Comparison of ENCODE assay signal across 1 cellular context in the genomic region with DNA sequence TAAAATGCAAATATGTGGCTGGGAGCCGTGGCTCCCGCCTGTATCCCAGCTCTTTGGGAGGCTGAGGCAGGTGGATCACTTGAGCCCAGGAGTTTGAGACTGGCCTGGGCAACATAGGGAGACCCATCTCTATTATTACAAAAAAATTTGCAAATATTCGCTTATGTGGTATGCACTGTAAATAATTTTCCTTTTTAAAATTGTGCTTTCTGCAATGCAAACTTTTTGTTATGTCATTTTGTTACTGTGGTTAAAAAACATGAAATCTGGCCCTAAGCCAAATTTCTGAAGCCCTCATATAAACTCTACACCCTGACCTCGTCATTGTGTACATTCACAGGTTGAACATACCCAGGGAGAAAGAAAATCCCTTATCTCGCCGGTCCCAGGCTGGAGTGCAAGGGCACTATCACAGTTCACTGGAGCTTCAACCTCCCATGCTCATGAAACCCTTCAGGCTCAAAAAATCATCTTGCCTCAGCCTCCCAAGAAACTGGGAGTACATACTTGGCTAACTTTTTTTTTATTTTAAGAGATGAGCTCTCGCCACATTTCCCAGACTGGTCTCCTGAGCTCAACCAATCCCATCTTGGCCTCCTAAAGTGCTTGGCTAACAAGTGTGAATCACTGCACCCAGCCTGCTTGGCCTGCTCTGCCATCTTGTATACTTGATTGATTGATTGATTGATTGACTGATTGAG.
TF ChIP-seq lines count a peak whose summit lies in the region.

No MANE protein-coding gene starts in this region.

TF ChIP-seq in HepG2, 621 proteins besides CTCF, POLR2A, EP300 and RAD21 (continued from another document and continues in another):
- TF ChIP-seq BRF2 (CRISPR knock-in tag; IDR thresholded peaks at IDR 0.05) (0 out of 2 replicates have a peak, but pooled peaks have one; percentile 25), ZFP82 (CRISPR knock-in tag; IDR thresholded peaks at IDR 0.05; ENCODE audit: borderline replicate concordance) (no peak), ZNF451 (CRISPR knock-in tag; IDR thresholded peaks at IDR 0.05) (no peak), ZNF292 (CRISPR knock-in tag; IDR thresholded peaks at IDR 0.05; ENCODE audit: borderline replicate concordance, low read depth) (peak; percentile 63; the same call in 1 of the 2 replicates), BRCA1 (CRISPR knock-in tag; IDR thresholded peaks at IDR 0.05) (no peak; the same call in 1 of the 2 replicates), ZSCAN31 (CRISPR knock-in tag; IDR thresholded peaks at IDR 0.05; ENCODE audit: low read depth) (no peak), ZNF549 (CRISPR knock-in tag; IDR thresholded peaks at IDR 0.05) (no peak), HNRNPL (IDR thresholded peaks at IDR 0.05; ENCODE audit: low read depth, low read length) (no peak), HOXD1 (CRISPR knock-in tag; IDR thresholded peaks at IDR 0.05) (no peak), ZNF607 (CRISPR knock-in tag; IDR thresholded peaks at IDR 0.05; ENCODE audit: borderline replicate concordance) (peak; percentile 74; the same call in 1 of the 2 replicates), ZNF431 (CRISPR knock-in tag; IDR thresholded peaks at IDR 0.05; ENCODE audit: borderline replicate concordance, low read depth) (no peak), ZNF557 (CRISPR knock-in tag; IDR thresholded peaks at IDR 0.05) (no peak), KMT2A (CRISPR knock-in tag; IDR thresholded peaks at IDR 0.05) (peak; percentile 73), RFX1 (IDR thresholded peaks at IDR 0.05) (no peak), FOXA3 (CRISPR knock-in tag; IDR thresholded peaks at IDR 0.05) (peak; percentile 92), GPBP1L1 (CRISPR knock-in tag; IDR thresholded peaks at IDR 0.05) (no peak), ZNF790 (CRISPR knock-in tag; IDR thresholded peaks at IDR 0.05; ENCODE audit: borderline replicate concordance) (no peak), YEATS4 (CRISPR knock-in tag; IDR thresholded peaks at IDR 0.05; ENCODE audit: borderline replicate concordance) (peak; percentile 38; the same call in 1 of the 2 replicates), MBD4 (IDR thresholded peaks at IDR 0.05; ENCODE audit: borderline replicate concordance, low read length) (peak; percentile 76; the same call in 1 of the 2 replicates), XBP1 (CRISPR knock-in tag; IDR thresholded peaks at IDR 0.05) (no peak), ZSCAN20 (CRISPR knock-in tag; IDR thresholded peaks at IDR 0.05; ENCODE audit: borderline replicate concordance) (no peak), ZNF383 (CRISPR knock-in tag; IDR thresholded peaks at IDR 0.05; ENCODE audit: borderline replicate concordance) (no peak), PRDM4 (CRISPR knock-in tag; IDR thresholded peaks at IDR 0.05; ENCODE audit: borderline replicate concordance) (no peak), ASH2L (IDR thresholded peaks at IDR 0.05; ENCODE audit: insufficient read length, low read depth, low read length) (peak; percentile 56), CBX2 (IDR thresholded peaks at IDR 0.05; ENCODE audit: low read depth, low read length) (no peak), CBX2 (CRISPR knock-in tag; IDR thresholded peaks at IDR 0.05; ENCODE audit: low read depth) (no peak), ZNF546 (CRISPR knock-in tag; conservative IDR thresholded peaks at IDR 0.05) (no peak), SNRNP70 (IDR thresholded peaks at IDR 0.05; ENCODE audit: low read depth, low read length) (no peak), ZNF766 (CRISPR knock-in tag; IDR thresholded peaks at IDR 0.05; ENCODE audit: borderline replicate concordance) (peak; percentile 77; the same call in 1 of the 2 replicates), SATB2 (CRISPR knock-in tag; IDR thresholded peaks at IDR 0.05) (no peak), ZNF639 (CRISPR knock-in tag; conservative IDR thresholded peaks at IDR 0.05) (no peak), ZNF468 (CRISPR knock-in tag; IDR thresholded peaks at IDR 0.05) (no peak), TEAD3 (CRISPR knock-in tag; optimal IDR thresholded peaks at IDR 0.05; ENCODE audit: borderline replicate concordance) (peak; percentile 94), KLF16 (CRISPR knock-in tag; IDR thresholded peaks at IDR 0.05) (0 out of 4 replicates have a peak, but pooled peaks of 1 of the 2 experiments have one; percentile 25), NFE2L1 (CRISPR knock-in tag; IDR thresholded peaks at IDR 0.05; ENCODE audit: borderline replicate concordance) (no peak), MED8 (CRISPR knock-in tag; IDR thresholded peaks at IDR 0.05; ENCODE audit: insufficient replicate concordance) (peak; percentile 37), RXRB (CRISPR knock-in tag; IDR thresholded peaks at IDR 0.05; ENCODE audit: borderline replicate concordance) (peak; percentile 96), ZNF552 (CRISPR knock-in tag; IDR thresholded peaks at IDR 0.05; ENCODE audit: borderline replicate concordance) (peak; percentile 54; the same call in 1 of the 2 replicates), TCF7L2 (IDR thresholded peaks at IDR 0.05; ENCODE audit: low read depth, low read length) (no peak), FOXA1 (IDR thresholded peaks at IDR 0.05) (no peak), FOXA1 (CRISPR knock-in tag; IDR thresholded peaks at IDR 0.05) (peak; percentile 83), ARNT2 (CRISPR knock-in tag; IDR thresholded peaks at IDR 0.05; ENCODE audit: low read depth) (0 out of 2 replicates have a peak, but pooled peaks have one; percentile 22), ZNF230 (CRISPR knock-in tag; IDR thresholded peaks at IDR 0.05) (peak; percentile 37; the same call in 1 of the 2 replicates), MED1 (CRISPR knock-in tag; IDR thresholded peaks at IDR 0.05) (peak; percentile 77), ZNF296 (CRISPR knock-in tag; conservative IDR thresholded peaks at IDR 0.05) (no peak), HNF4G (IDR thresholded peaks at IDR 0.05; ENCODE audit: borderline replicate concordance, low read depth, low read length) (peak; percentile 47; the same call in 1 of the 2 replicates), HNF4G (CRISPR knock-in tag; IDR thresholded peaks at IDR 0.05; ENCODE audit: borderline replicate concordance, low read depth) (no peak), HDAC2 (CRISPR knock-in tag; IDR thresholded peaks at IDR 0.05) (peak; percentile 89)
- TF ChIP-seq, protein P1, sequence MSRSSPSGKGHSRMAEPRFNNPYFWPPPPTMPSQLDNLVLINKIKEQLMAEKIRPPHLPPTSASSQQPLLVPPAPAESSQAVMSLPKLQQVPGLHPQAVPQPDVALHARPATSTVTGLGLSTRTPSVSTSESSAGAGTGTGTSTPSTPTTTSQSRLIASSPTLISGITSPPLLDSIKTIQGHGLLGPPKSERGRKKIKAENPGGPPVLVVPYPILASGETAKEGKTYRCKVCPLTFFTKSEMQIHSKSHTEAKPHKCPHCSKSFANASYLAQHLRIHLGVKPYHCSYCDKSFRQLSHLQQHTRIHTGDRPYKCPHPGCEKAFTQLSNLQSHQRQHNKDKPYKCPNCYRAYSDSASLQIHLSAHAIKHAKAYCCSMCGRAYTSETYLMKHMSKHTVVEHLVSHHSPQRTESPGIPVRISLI (CRISPR knock-in tag; IDR thresholded peaks at IDR 0.05; ENCODE audit: borderline replicate concordance) = peak; percentile 72; the same call in 1 of the 2 replicates
- TF ChIP-seq, protein P2, sequence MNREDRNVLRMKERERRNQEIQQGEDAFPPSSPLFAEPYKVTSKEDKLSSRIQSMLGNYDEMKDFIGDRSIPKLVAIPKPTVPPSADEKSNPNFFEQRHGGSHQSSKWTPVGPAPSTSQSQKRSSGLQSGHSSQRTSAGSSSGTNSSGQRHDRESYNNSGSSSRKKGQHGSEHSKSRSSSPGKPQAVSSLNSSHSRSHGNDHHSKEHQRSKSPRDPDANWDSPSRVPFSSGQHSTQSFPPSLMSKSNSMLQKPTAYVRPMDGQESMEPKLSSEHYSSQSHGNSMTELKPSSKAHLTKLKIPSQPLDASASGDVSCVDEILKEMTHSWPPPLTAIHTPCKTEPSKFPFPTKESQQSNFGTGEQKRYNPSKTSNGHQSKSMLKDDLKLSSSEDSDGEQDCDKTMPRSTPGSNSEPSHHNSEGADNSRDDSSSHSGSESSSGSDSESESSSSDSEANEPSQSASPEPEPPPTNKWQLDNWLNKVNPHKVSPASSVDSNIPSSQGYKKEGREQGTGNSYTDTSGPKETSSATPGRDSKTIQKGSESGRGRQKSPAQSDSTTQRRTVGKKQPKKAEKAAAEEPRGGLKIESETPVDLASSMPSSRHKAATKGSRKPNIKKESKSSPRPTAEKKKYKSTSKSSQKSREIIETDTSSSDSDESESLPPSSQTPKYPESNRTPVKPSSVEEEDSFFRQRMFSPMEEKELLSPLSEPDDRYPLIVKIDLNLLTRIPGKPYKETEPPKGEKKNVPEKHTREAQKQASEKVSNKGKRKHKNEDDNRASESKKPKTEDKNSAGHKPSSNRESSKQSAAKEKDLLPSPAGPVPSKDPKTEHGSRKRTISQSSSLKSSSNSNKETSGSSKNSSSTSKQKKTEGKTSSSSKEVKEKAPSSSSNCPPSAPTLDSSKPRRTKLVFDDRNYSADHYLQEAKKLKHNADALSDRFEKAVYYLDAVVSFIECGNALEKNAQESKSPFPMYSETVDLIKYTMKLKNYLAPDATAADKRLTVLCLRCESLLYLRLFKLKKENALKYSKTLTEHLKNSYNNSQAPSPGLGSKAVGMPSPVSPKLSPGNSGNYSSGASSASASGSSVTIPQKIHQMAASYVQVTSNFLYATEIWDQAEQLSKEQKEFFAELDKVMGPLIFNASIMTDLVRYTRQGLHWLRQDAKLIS (CRISPR knock-in tag; IDR thresholded peaks at IDR 0.05) = no peak
- TF ChIP-seq, protein P3, sequence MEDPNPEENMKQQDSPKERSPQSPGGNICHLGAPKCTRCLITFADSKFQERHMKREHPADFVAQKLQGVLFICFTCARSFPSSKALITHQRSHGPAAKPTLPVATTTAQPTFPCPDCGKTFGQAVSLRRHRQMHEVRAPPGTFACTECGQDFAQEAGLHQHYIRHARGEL (CRISPR knock-in tag; IDR thresholded peaks at IDR 0.05) = 0 out of 2 replicates have a peak, but pooled peaks have one; percentile 53
- TF ChIP-seq, protein P4, sequence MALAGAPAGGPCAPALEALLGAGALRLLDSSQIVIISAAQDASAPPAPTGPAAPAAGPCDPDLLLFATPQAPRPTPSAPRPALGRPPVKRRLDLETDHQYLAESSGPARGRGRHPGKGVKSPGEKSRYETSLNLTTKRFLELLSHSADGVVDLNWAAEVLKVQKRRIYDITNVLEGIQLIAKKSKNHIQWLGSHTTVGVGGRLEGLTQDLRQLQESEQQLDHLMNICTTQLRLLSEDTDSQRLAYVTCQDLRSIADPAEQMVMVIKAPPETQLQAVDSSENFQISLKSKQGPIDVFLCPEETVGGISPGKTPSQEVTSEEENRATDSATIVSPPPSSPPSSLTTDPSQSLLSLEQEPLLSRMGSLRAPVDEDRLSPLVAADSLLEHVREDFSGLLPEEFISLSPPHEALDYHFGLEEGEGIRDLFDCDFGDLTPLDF (CRISPR knock-in tag; IDR thresholded peaks at IDR 0.05) = peak; percentile 35; the same call in 1 of the 2 replicates
- TF ChIP-seq, protein P5, sequence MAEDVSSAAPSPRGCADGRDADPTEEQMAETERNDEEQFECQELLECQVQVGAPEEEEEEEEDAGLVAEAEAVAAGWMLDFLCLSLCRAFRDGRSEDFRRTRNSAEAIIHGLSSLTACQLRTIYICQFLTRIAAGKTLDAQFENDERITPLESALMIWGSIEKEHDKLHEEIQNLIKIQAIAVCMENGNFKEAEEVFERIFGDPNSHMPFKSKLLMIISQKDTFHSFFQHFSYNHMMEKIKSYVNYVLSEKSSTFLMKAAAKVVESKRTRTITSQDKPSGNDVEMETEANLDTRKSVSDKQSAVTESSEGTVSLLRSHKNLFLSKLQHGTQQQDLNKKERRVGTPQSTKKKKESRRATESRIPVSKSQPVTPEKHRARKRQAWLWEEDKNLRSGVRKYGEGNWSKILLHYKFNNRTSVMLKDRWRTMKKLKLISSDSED (CRISPR knock-in tag; IDR thresholded peaks at IDR 0.05) = no peak
